ENCODE assay signal across 1 cellular context in genomic region chr14:50059773-50060629, GRCh38.
TF ChIP-seq lines count a peak whose summit lies in the region.

No MANE protein-coding gene starts in this region.

TF ChIP-seq in H1, 55 proteins besides CTCF, POLR2A, EP300 and RAD21:
- TF ChIP-seq NANOG (IDR thresholded peaks at IDR 0.05; ENCODE audit: insufficient read depth, low read depth, low read length, poor library complexity, severe bottlenecking) (no peak), PHF8 (conservative IDR thresholded peaks at IDR 0.05; ENCODE audit: low read depth, low read length) (no peak), BACH1 (IDR thresholded peaks at IDR 0.05; ENCODE audit: low read length) (no peak), SUZ12 (IDR thresholded peaks at IDR 0.05; ENCODE audit: low read length) (no peak), JUND (IDR thresholded peaks at IDR 0.05; ENCODE audit: low read length) (no peak), MAFK (IDR thresholded peaks at IDR 0.05; ENCODE audit: low read depth, low read length) (no peak), MAX (IDR thresholded peaks at IDR 0.05) (no peak), RXRA (IDR thresholded peaks at IDR 0.05; ENCODE audit: insufficient read depth, low read depth, low read length) (no peak), CEBPB (IDR thresholded peaks at IDR 0.05; ENCODE audit: low read depth, low read length) (no peak), E2F6 (IDR thresholded peaks at IDR 0.05) (no peak)
